Comparison of ENCODE assay signal across 28 cellular contexts in the genomic region with DNA sequence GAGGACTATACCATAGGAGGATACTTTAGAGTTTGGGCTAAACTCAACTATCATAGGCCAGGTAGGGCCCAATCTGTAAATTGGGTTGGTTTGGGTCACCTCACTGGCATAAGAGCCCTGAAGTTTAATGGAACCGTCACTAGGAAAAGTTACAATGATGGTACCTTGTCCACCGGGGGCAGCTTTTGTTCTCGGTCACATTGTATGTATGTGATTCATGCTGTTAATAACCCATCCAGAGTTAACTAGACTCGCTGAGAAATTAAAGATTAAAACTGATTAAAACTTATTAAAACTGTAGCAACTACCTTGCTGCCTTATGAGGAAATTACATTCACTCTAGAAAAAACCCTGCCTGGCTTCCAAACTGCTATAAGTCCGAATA.
A peak's percentile ranks its signal among the peaks of the same experiment; 100 is the strongest.
DNase-seq lines count a peak whose midpoint lies in the region; ATAC-seq, FAIRE-seq and TF ChIP-seq lines count a peak whose summit lies in the region.
"Had no signal": no experiment of that assay in that cellular context is flagged by ENCODE, and none has a peak within 500 bp of the region (broad histone marks: within the 10 kb centered on the region; RNA-seq: fewer than 3 reads in every experiment).

No MANE protein-coding gene starts in this region.

- no peak overlapping the region for H3K27ac Mint-ChIP-seq in natural killer cell
- H3K27ac Mint-ChIP-seq: activated CD8-positive, alpha-beta T cell treated with anti-CD3 and anti-CD28 coated beads for 36 hours; activated naive CD4-positive, alpha-beta T cell treated with anti-CD3 and anti-CD28 coated beads for 36 hours; activated T-helper 1 cell treated with anti-CD3 and anti-CD28 coated beads, Interleukin-12 subunit alpha, Interleukin-12 subunit beta, Interleukin-2, Interleukin-4 antibody, amounts not matched to agents 30 ng/mL and 10 ng/mL and 1 ng/mL, durations not matched to agents 14 hours and 24 hours and 36 hours; CD4-positive, alpha-beta T cell; nephron had no signal

- TF ChIP-seq POLR2A in HCT116 (IDR thresholded peaks at IDR 0.05; ENCODE audit: borderline replicate concordance, extremely low read depth, insufficient read depth, insufficient read length) = no peak

- TF ChIP-seq CTCF in HCT116 (IDR thresholded peaks at IDR 0.05 in 2 of 3, conservative IDR thresholded peaks at IDR 0.05 in 1 of 3; ENCODE audit: borderline replicate concordance in 1 of 3, insufficient read depth in 1 of 3, low read depth in 2 of 3, low read length in 2 of 3) = peak in 1 of 3 experiments; percentile 27; a peak in 2 of 6 replicates
- TF ChIP-seq CTCF in natural killer cell (IDR thresholded peaks at IDR 0.05) = no peak

- RAD21 ChIA-PET in HCT116 (lab: Charles Lee; ENCODE audit: low non-redundant PET in 1 of 2, low total read pairs in 2 of 2, uncharacterized antibody in 2 of 2, unreplicated experiment in 2 of 2) = no interaction called here

- H3K4me1 Mint-ChIP-seq in natural killer cell = no peaks in the 10 kb centered on the region
- H3K4me1 Mint-ChIP-seq: nephron had no signal

- no TSS peak for BruUV-seq in HCT116 (replicated peaks; lab: Mats Ljungman, UMichigan)

- H2AFZ ChIP-seq in ACC112 (ENCODE audit: low read length, unreplicated experiment) (peak overlapping the region; percentile 85), HCT116 (ENCODE audit: low read depth, low read length, poor library complexity, severe bottlenecking) (peak overlapping the region; percentile 24)

- no peak for TF ChIP-seq RAD21 in HCT116 (IDR thresholded peaks at IDR 0.05; ENCODE audit: low read depth)

- no peaks in the 10 kb centered on the region for H3K9me3 ChIP-seq in HCT116 (ENCODE audit: control insufficient read depth in 1 of 2, insufficient read depth in 1 of 2, low read depth in 1 of 2, low read length in 2 of 2)
- H3K9me3 ChIP-seq: A549, adrenal gland, heart right ventricle, mucosa of descending colon had no signal

- CTCF ChIA-PET in HCT116 (lab: Charles Lee) = interaction anchor here (0.6 to 2.1 kb wide), 2 partner anchors 25 to 35 kb away, joined by 3 to 8 read pairs; no protein-coding TSS in a partner anchor

- no peaks in the 10 kb centered on the region for H3K9me2 ChIP-seq in HCT116 (ENCODE audit: insufficient read depth)

- peaks cover 0 to 6% of the 10 kb centered on the region in 2 donors for H3K9me3 Mint-ChIP-seq in natural killer cell
- H3K9me3 Mint-ChIP-seq: activated CD8-positive, alpha-beta T cell treated with anti-CD3 and anti-CD28 coated beads for 36 hours; activated naive CD4-positive, alpha-beta T cell treated with anti-CD3 and anti-CD28 coated beads for 36 hours; activated T-helper 1 cell treated with anti-CD3 and anti-CD28 coated beads, Interleukin-12 subunit alpha, Interleukin-12 subunit beta, Interleukin-2, Interleukin-4 antibody, amounts not matched to agents 30 ng/mL and 10 ng/mL and 1 ng/mL, durations not matched to agents 14 hours and 24 hours and 36 hours; CD4-positive, alpha-beta T cell; nephron had no signal

- H3K36me3 ChIP-seq in ACC112 (ENCODE audit: insufficient read depth, low read length) (no peaks in the 10 kb centered on the region), HCT116 (ENCODE audit: control insufficient read depth in 1 of 2, insufficient read depth in 2 of 2, low read length in 2 of 2) (no peaks in the 10 kb centered on the region; a peak in 1 of 4 replicates)
- H3K36me3 ChIP-seq: adrenal gland, heart right ventricle had no signal

- intact Hi-C loops in HCT116 (cut with micrococcal nuclease) (loop anchor here (5.0 kb wide), 1 partner anchor 513 kb away; no protein-coding TSS in a partner anchor), natural killer cell (cut with micrococcal nuclease) (no loop called here)

- ATAC-seq in HCT116 (peak; percentile 61), natural killer cell (no peak), GM21619 (IDR thresholded peaks at IDR 0.05; ENCODE audit: unreplicated experiment) (no peak)
- ATAC-seq: A549; activated CD8-positive, alpha-beta T cell treated with anti-CD3 and anti-CD28 coated beads for 36 hours; heart right ventricle; mucosa of descending colon had no signal

- no peak overlapping the region for H3K9ac ChIP-seq in HCT116 (ENCODE audit: low read length)

- peak overlapping the region; percentile 29; the same call in 1 of the 2 replicates for H3K4me3 ChIP-seq in ACC112 (ENCODE audit: low read depth, low read length)
- H3K4me3 ChIP-seq in HCT116 (replicated peaks in 1 of 2; ENCODE audit: low read depth in 1 of 2, low read length in 2 of 2) = no peak overlapping the region
- H3K4me3 ChIP-seq: A549, adrenal gland, dorsolateral prefrontal cortex, heart right ventricle, lung, mucosa of descending colon, skin epidermis had no signal

- FAIRE-seq in GM19239 (lab: Jason Lieb, UNC) = no peak
- FAIRE-seq: A549, frontal cortex, GM18507 had no signal

- no peak for DNase-seq in HCT116 (ENCODE audit: low read depth, low spot score)
- DNase-seq in RPMI7951 (ENCODE audit: low read depth) = peak; percentile 3
- peak; percentile 37 for DNase-seq in kidney glomerular epithelial cell (lab: John Stamatoyannopoulos, UW)
- DNase-seq in natural killer cell = no peak
- DNase-seq in GM19239 (ENCODE audit: insufficient read length, low spot score) = no peak
- DNase-seq in stimulated activated CD4-positive, alpha-beta T cell treated with anti-CD3 and anti-CD28 coated beads, Interleukin-2, amount 100 ng/mL, for 24 hours = no peak
- DNase-seq: activated CD8-positive, alpha-beta memory T cell treated with anti-CD3 and anti-CD28 coated beads, Interleukin-2, amount 50 U/mL, for 48 hours; activated CD8-positive, alpha-beta T cell treated with anti-CD3 and anti-CD28 coated beads for 36 hours; activated naive CD4-positive, alpha-beta T cell treated with anti-CD3 and anti-CD28 coated beads for 36 hours; adrenal gland; AML-193; CD4-positive, alpha-beta T cell; dorsolateral prefrontal cortex; H7; heart right ventricle; mucosa of descending colon; NCI-H1048; NCI-H1694; stimulated activated naive CD4-positive, alpha-beta T cell had no signal

- H3K27ac ChIP-seq in ACC112 (ENCODE audit: low read depth, low read length) (peak overlapping the region; percentile 48), HCT116 (ENCODE audit: low read depth, low read length) (peak overlapping the region; percentile 37; the same call in 1 of the 2 replicates)
- H3K27ac ChIP-seq: A549, adrenal gland, dorsolateral prefrontal cortex, heart right ventricle, skin epidermis had no signal

- H3K4me1 ChIP-seq in ACC112 (ENCODE audit: control insufficient read depth, insufficient read depth, low read length, unreplicated experiment) (peaks cover 15% of the 10 kb centered on the region), HCT116 (ENCODE audit: control insufficient read depth in 1 of 2, insufficient read depth in 2 of 2, low read length in 2 of 2) (peaks cover 4 to 16% of the 10 kb centered on the region in 2 experiments; a peak in 3 of 4 replicates)
- H3K4me1 ChIP-seq: A549, adrenal gland, heart right ventricle had no signal

- H4K20me1 ChIP-seq in HCT116 (ENCODE audit: insufficient read depth) = no peaks in the 10 kb centered on the region

- H3K4me2 ChIP-seq in HCT116 (ENCODE audit: low read length) = peak overlapping the region; percentile 38
- H3K4me2 ChIP-seq: A549 had no signal

- no peaks in the 10 kb centered on the region for H3K27me3 ChIP-seq in ACC112 (ENCODE audit: insufficient read depth, low read length)
- H3K27me3 ChIP-seq in HCT116 (ENCODE audit: insufficient read depth, low read length) = no peaks in the 10 kb centered on the region
- H3K27me3 ChIP-seq: adrenal gland, dorsolateral prefrontal cortex had no signal

- H3K4me3 Mint-ChIP-seq in natural killer cell = no peak overlapping the region
- H3K4me3 Mint-ChIP-seq: activated CD8-positive, alpha-beta T cell treated with anti-CD3 and anti-CD28 coated beads for 36 hours; activated naive CD4-positive, alpha-beta T cell treated with anti-CD3 and anti-CD28 coated beads for 36 hours; activated T-helper 1 cell treated with anti-CD3 and anti-CD28 coated beads, Interleukin-12 subunit alpha, Interleukin-12 subunit beta, Interleukin-2, Interleukin-4 antibody, amounts not matched to agents 30 ng/mL and 10 ng/mL and 1 ng/mL, durations not matched to agents 14 hours and 24 hours and 36 hours; CD4-positive, alpha-beta T cell; nephron had no signal

- POLR2A ChIA-PET in HCT116 (lab: Charles Lee) = no interaction called here

- H3K79me2 ChIP-seq in ACC112 (ENCODE audit: control insufficient read depth, insufficient read depth, low read length, unreplicated experiment) = no peaks in the 10 kb centered on the region
- no peaks in the 10 kb centered on the region for H3K79me2 ChIP-seq in HCT116 (ENCODE audit: insufficient read depth, low read length)

- H3K36me3 Mint-ChIP-seq in natural killer cell = no peaks in the 10 kb centered on the region

- H3K27me3 Mint-ChIP-seq in natural killer cell (ENCODE audit: low read depth in 2 of 2) = peaks cover 0 to 2% of the 10 kb centered on the region in 2 donors
- H3K27me3 Mint-ChIP-seq: CD4-positive, alpha-beta T cell had no signal

TF ChIP-seq in HCT116, 20 proteins besides CTCF, POLR2A, EP300 and RAD21 (continues in another document):
- TF ChIP-seq CBX3 (IDR thresholded peaks at IDR 0.05; ENCODE audit: low read depth) = no peak
- TF ChIP-seq JUND (IDR thresholded peaks at IDR 0.05) = no peak
- TF ChIP-seq CEBPB (IDR thresholded peaks at IDR 0.05; ENCODE audit: low read depth) = no peak
- TF ChIP-seq REST (IDR thresholded peaks at IDR 0.05; ENCODE audit: low read depth) = no peak
- no peak for TF ChIP-seq EZH2 (IDR thresholded peaks at IDR 0.05)

Comparison
In these comparisons a context has a peak if more than half of its experiments do, and no peak if none do; other contexts are left out.
1. DNase-seq: peak in RPMI7951 (single experiment) and kidney glomerular epithelial cell (single experiment); none in HCT116 (single experiment), natural killer cell (single experiment), GM19239 (single experiment) and stimulated activated CD4-positive, alpha-beta T cell treated with anti-CD3 and anti-CD28 coated beads, Interleukin-2, amount 100 ng/mL, for 24 hours (0 of 2).